In genomic region chr16:21283521-21284289, GRCh38 we compare ENCODE assay signal across 9 cellular contexts. TPM values are rescaled to one million over a fixed set of nuclear protein-coding genes. Genes with fewer than 3 reads are reported as not detected.
DNase-seq lines count a peak whose midpoint lies in the region; ATAC-seq and TF ChIP-seq lines count a peak whose summit lies in the region.
"Had no signal": no experiment of that assay in that cellular context is flagged by ENCODE, and none has a peak within 500 bp of the region (broad histone marks: within the 10 kb centered on the region; RNA-seq: fewer than 3 reads in every experiment).

No MANE protein-coding gene starts in this region.

- no peak for TF ChIP-seq POLR2A in GM18505 (IDR thresholded peaks at IDR 0.05; ENCODE audit: borderline replicate concordance, extremely low read depth, insufficient read depth, insufficient read length)

- H3K4me1 Mint-ChIP-seq in naive B cell = peaks cover 10 to 15% (median 11%) of the 10 kb centered on the region in 3 donors

- peak overlapping the region in 3 of 6 donors; percentile 71 to 93 (median 83) for H3K27ac Mint-ChIP-seq in naive B cell
- H3K27ac Mint-ChIP-seq: activated naive CD4-positive, alpha-beta T cell treated with anti-CD3 and anti-CD28 coated beads, Interleukin-2, amount 50 U/mL, for 24 hours had no signal

- ATAC-seq in naive B cell (ENCODE audit: low read depth in 2 of 2) (peak; percentile 81 to 89), GM18867 (IDR thresholded peaks at IDR 0.05; ENCODE audit: unreplicated experiment) (no peak), GM18505 (IDR thresholded peaks at IDR 0.05; ENCODE audit: unreplicated experiment) (no peak), HG02884 (IDR thresholded peaks at IDR 0.05; ENCODE audit: unreplicated experiment) (no peak)

- H3K9me3 Mint-ChIP-seq in naive B cell = peaks cover 3 to 9% (median 5%) of the 10 kb centered on the region in 7 donors

- peak; percentile 58 for DNase-seq in NCI-H82 (lab: John Stamatoyannopoulos, UW)
- no peak for DNase-seq in NCI-H82 treated with DMSO at 0.1 percent for 48 hours (lab: John Stamatoyannopoulos, UW; ENCODE audit: unreplicated experiment)
- DNase-seq in NOMO-1 treated with dmso at 0.1 percent for 144 hours (lab: John Stamatoyannopoulos, UW; ENCODE audit: unreplicated experiment) = peak; percentile 5
- peak; percentile 42 for DNase-seq in epidermal melanocyte (ENCODE audit: insufficient read length, low spot score)
- peak; percentile 39 for DNase-seq in naive B cell

- H3K36me3 Mint-ChIP-seq in naive B cell = peaks cover 6 to 7% of the 10 kb centered on the region in 2 donors

- peaks cover 7 to 9% (median 9%) of the 10 kb centered on the region in 3 donors for H3K27me3 Mint-ChIP-seq in naive B cell

- peak overlapping the region; percentile 77 to 94 (median 87) for H3K4me3 Mint-ChIP-seq in naive B cell
- H3K4me3 Mint-ChIP-seq: activated naive CD4-positive, alpha-beta T cell treated with anti-CD3 and anti-CD28 coated beads, Interleukin-2, amount 50 U/mL, for 24 hours had no signal

RNA-seq across cellular contexts. Expression of gene CRYM, which starts 5.6 kb away (rescaled TPM):
- 10 to 100 TPM in 1 of 6 donors, 1 to 10 TPM in 5; 2.4 to 13.0 (median 3.4) TPM for polyA plus RNA-seq in naive B cell (ENCODE audit: low read depth in 6 of 6)

RNA-seq across cellular contexts. Expression of gene ANKS4B, which starts 50.2 kb away (rescaled TPM):
- not detected for polyA plus RNA-seq in naive B cell (ENCODE audit: low read depth in 6 of 6)

Comparison
In these comparisons a context has a peak if more than half of its experiments do, and no peak if none do; other contexts are left out.
1. ATAC-seq: peak in naive B cell (2 of 2); none in GM18867 (single experiment), GM18505 (single experiment) and HG02884 (single experiment).